ENCODE assay signal across 16 cellular contexts in the genomic region with DNA sequence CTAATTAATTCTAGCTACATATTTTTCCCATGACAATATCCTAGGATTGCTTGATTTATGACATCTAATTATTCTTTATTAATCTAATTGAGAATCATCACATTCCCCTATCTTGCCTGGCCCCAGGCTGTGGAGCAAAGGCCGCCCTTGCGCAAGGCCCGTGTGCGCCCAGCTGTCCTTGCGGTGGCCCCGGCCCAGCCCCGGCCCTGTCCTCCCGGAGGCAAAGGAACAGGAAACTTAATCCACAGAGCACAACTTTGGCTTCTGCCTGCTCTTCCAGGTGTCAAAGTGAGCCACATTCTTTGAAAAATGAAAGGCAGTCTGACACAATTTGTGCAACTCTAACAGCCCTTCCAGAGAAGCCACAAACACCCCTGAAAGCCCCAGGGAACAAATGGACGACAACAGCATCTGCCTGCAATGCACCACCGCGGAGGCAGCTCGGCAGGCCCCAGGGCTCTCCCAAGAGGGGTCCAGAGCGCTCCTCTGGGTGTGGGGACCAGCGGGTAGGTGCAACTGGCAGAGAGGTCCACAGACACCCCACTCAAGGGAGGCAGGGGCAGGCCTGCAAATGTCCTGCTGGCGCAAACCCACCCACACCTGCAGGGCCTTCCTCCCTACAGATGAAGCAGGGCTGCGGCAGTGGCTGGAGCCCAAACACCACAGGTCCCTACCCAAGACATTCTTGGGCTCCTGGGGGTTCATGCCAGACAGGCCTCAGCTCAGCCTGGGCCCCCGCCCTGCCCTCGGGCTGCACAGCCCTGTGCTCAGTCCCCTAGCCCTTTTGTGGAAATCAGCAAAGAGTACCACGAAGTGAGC. TPM values are rescaled to one million over a fixed set of nuclear protein-coding genes. Genes with fewer than 3 reads are reported as not detected.
A peak's percentile ranks its signal among the peaks of the same experiment; 100 is the strongest.
DNase-seq lines count a peak whose midpoint lies in the region; ATAC-seq, FAIRE-seq and TF ChIP-seq lines count a peak whose summit lies in the region.
"Had no signal": no experiment of that assay in that cellular context is flagged by ENCODE, and none has a peak within 500 bp of the region (broad histone marks: within the 10 kb centered on the region; RNA-seq: fewer than 3 reads in every experiment).

No MANE protein-coding gene starts in this region.

- no peak for TF ChIP-seq RAD21 in H1 (IDR thresholded peaks at IDR 0.05 in 1 of 2, conservative IDR thresholded peaks at IDR 0.05 in 1 of 2; ENCODE audit: low read depth in 2 of 2, low read length in 2 of 2)

- no peak overlapping the region for H3K4me2 ChIP-seq in H1 (ENCODE audit: insufficient read depth in 1 of 2, low read depth in 2 of 2, low read length in 2 of 2)

- H3K18ac ChIP-seq in H1 (ENCODE audit: extremely low read depth, low read length): no peak overlapping the region

- no peaks in the 10 kb centered on the region for H3K79me2 ChIP-seq in H1 (ENCODE audit: control insufficient read depth in 1 of 2, insufficient read depth in 2 of 2, low read length in 2 of 2)

- intact Hi-C loops in gastrocnemius medialis (cut with DNase I; ENCODE audit: low total_unique reads): no loop called here

- no peak overlapping the region for H3K27ac ChIP-seq in H1 (ENCODE audit: low read depth, low read length)
- H3K27ac ChIP-seq in gastrocnemius medialis: no peak overlapping the region
- H3K27ac ChIP-seq: esophagus muscularis mucosa, prostate gland had no signal

- peak; percentile 49 to 54 for ATAC-seq in gastrocnemius medialis
- ATAC-seq: stimulated activated naive CD8-positive, alpha-beta T cell treated with anti-CD3 and anti-CD28 coated beads, Interleukin-15, amount 100 ng/mL, for 72 hours; T-cell had no signal

- no peak overlapping the region for H2BK120ac ChIP-seq in H1 (replicated peaks; ENCODE audit: low read depth, low read length)

- no peak overlapping the region for H3K9ac ChIP-seq in H1 (replicated peaks in 1 of 4; ENCODE audit: extremely low read depth in 1 of 4, low read depth in 3 of 4, low read length in 3 of 4)

- H3K9me3 ChIP-seq in H1 (ENCODE audit: insufficient read depth in 2 of 2, low read depth in 1 of 2, low read length in 1 of 2): no peaks in the 10 kb centered on the region; a peak in 1 of 4 replicates
- no peaks in the 10 kb centered on the region for H3K9me3 ChIP-seq in gastrocnemius medialis
- H3K9me3 ChIP-seq: esophagus muscularis mucosa, mucosa of descending colon, prostate gland had no signal

- H4K8ac ChIP-seq in H1 (ENCODE audit: extremely low read depth, insufficient read depth, low read length): peak overlapping the region; percentile 84

- CTCF ChIA-PET in H1 (lab: Charles Lee; ENCODE audit: partially characterized antibody): interaction anchor here (0.6 to 2.8 kb wide), 4 partner anchors 18 to 88 kb away, joined by 3 to 6 read pairs (median 4); no protein-coding TSS in a partner anchor

- no peak overlapping the region for H2AK5ac ChIP-seq in H1 (ENCODE audit: low read depth, low read length)

- TF ChIP-seq POLR2A in H1 (IDR thresholded peaks at IDR 0.05; ENCODE audit: control extremely low read depth in 1 of 2, low read depth in 2 of 2, low read length in 2 of 2): no peak
- no peak for TF ChIP-seq POLR2A in gastrocnemius medialis (IDR thresholded peaks at IDR 0.05)

- peak; percentile 2 for DNase-seq in GM03348 (ENCODE audit: low spot score)
- peak; percentile 72 for DNase-seq in MV-4-11 (lab: John Stamatoyannopoulos, UW)
- peak in 1 of 2 experiments; percentile 47 for DNase-seq in H1 (ENCODE audit: low read depth in 1 of 2, low spot score in 2 of 2)
- no peak for DNase-seq in gastrocnemius medialis
- DNase-seq in G401 (ENCODE audit: low spot score): no peak
- no peak for DNase-seq in activated gamma-delta T cell treated with Interleukin-2 at 50 U/mL for 16 hours
- DNase-seq in islet precursor cell: no peak
- DNase-seq: central memory CD4-positive, alpha-beta T cell; COR-L47; NCI-H1694 treated with DMSO at 0.1 percent for 48 hours; stimulated activated CD4-positive, alpha-beta T cell treated with anti-CD3 and anti-CD28 coated beads, Interleukin-4, amount 100 ng/mL, for 1 hour; stimulated activated naive CD8-positive, alpha-beta T cell treated with anti-CD3 and anti-CD28 coated beads, Interleukin-15, amount 100 ng/mL, for 72 hours had no signal

- H3K27me3 ChIP-seq in H1 (replicated peaks in 1 of 4; ENCODE audit: control insufficient read depth in 3 of 4, extremely low read depth in 1 of 4, insufficient read depth in 3 of 4, low read length in 3 of 4): peaks cover 0 to 2% (median 0%) of the 10 kb centered on the region in 4 experiments; a peak in 1 of 7 replicates
- H3K27me3 ChIP-seq in gastrocnemius medialis: no peaks in the 10 kb centered on the region
- H3K27me3 ChIP-seq: esophagus muscularis mucosa had no signal

- no peak overlapping the region for H2AFZ ChIP-seq in H1 (ENCODE audit: low read length)

- TF ChIP-seq EP300 in H1 (IDR thresholded peaks at IDR 0.05; ENCODE audit: borderline replicate concordance in 1 of 2, low read depth in 2 of 2, low read length in 2 of 2): no peak

- no peak for FAIRE-seq in H1 (lab: Jason Lieb, UNC)

- TF ChIP-seq CTCF in H1 (IDR thresholded peaks at IDR 0.05; ENCODE audit: control extremely low read depth in 1 of 3, insufficient read depth in 1 of 3, low read depth in 1 of 3, low read length in 3 of 3): no peak
- no peak for TF ChIP-seq CTCF in gastrocnemius medialis (IDR thresholded peaks at IDR 0.05 in 4 of 5, conservative IDR thresholded peaks at IDR 0.05 in 1 of 5)

- 89% methylated on average over 19 of the region's 19 CpGs; no CpG with 5 or more reads in 1 of the 2 experiments for WGBS in H1 (ENCODE audit: extremely low coverage in 1 of 2, insufficient coverage in 1 of 2, insufficient read length in 1 of 2, insufficient replicate concordance in 2 of 2, low coverage in 1 of 2, low lambda C conversion rate in 2 of 2, missing lambda C conversion rate in 1 of 2), 2 experiments

- no peaks in the 10 kb centered on the region for H3K79me1 ChIP-seq in H1 (ENCODE audit: low read depth, low read length)

- peaks cover 3 to 10% of the 10 kb centered on the region in 2 experiments for H4K20me1 ChIP-seq in H1 (replicated peaks in 1 of 2; ENCODE audit: control insufficient read depth in 1 of 2, insufficient read depth in 2 of 2, low read length in 2 of 2)

- no peak overlapping the region for H3K23ac ChIP-seq in H1 (ENCODE audit: insufficient read length)

- H3K36me3 ChIP-seq in H1 (ENCODE audit: control insufficient read depth in 2 of 4, insufficient read depth in 4 of 4, low read length in 3 of 4) (no peaks in the 10 kb centered on the region), gastrocnemius medialis (no peaks in the 10 kb centered on the region)
- H3K36me3 ChIP-seq: prostate gland had no signal

- no peak overlapping the region for H3K14ac ChIP-seq in H1 (ENCODE audit: insufficient read length)

- H3K56ac ChIP-seq in H1 (replicated peaks; ENCODE audit: insufficient read length, low read depth, low read length): no peak overlapping the region

- H3K4me1 ChIP-seq in H1 (replicated peaks in 1 of 4; ENCODE audit: control insufficient read depth in 3 of 4, insufficient read depth in 4 of 4, low read length in 3 of 4) (peaks cover 0 to 10% (median 1%) of the 10 kb centered on the region in 4 experiments; a peak in 4 of 7 replicates), gastrocnemius medialis (peaks cover 6 to 11% of the 10 kb centered on the region in 2 donors)
- H3K4me1 ChIP-seq: esophagus muscularis mucosa, prostate gland had no signal

- H2BK5ac ChIP-seq in H1 (ENCODE audit: low read depth, low read length): no peak overlapping the region

- in situ Hi-C loops in gastrocnemius medialis (cut with MboI; ENCODE audit: low sequenced_read_pairs in 4 of 4) (no loop called here), G401 (cut with HindIII; ENCODE audit: low sequenced_read_pairs) (no loop called here)

- H4K5ac ChIP-seq in H1 (ENCODE audit: insufficient read length, low read depth, low read length): no peak overlapping the region

- H2BK12ac ChIP-seq in H1 (ENCODE audit: low read depth, low read length): no peak overlapping the region

- H3K4ac ChIP-seq in H1 (replicated peaks; ENCODE audit: insufficient read length, low read depth, low read length): no peak overlapping the region

- H2BK15ac ChIP-seq in H1 (ENCODE audit: low read length): no peak overlapping the region

- H3K4me3 ChIP-seq in H1 (ENCODE audit: extremely low read depth in 1 of 4, insufficient read depth in 2 of 4, low read depth in 3 of 4, low read length in 4 of 4): no peak overlapping the region
- no peak overlapping the region for H3K4me3 ChIP-seq in gastrocnemius medialis
- H3K4me3 ChIP-seq: esophagus muscularis mucosa, mucosa of descending colon, prostate gland had no signal

- H4K91ac ChIP-seq in H1 (replicated peaks; ENCODE audit: insufficient read length, low read length): no peak overlapping the region

- H2BK20ac ChIP-seq in H1 (ENCODE audit: low read length): no peak overlapping the region

- POLR2A ChIA-PET in H1 (lab: Charles Lee; ENCODE audit: partially characterized antibody): interaction anchor here (0.6 to 0.8 kb wide), 3 partner anchors 8 to 132 kb away, joined by 3 to 5 read pairs (median 3); no protein-coding TSS in a partner anchor

- no peaks in the 10 kb centered on the region for H3K23me2 ChIP-seq in H1 (ENCODE audit: low read depth, low read length)

RNA-seq across cellular contexts. Expression of a gene that starts 30.3 kb away (rescaled TPM):
- total RNA-seq in H1 (2021; fragmentation: NEBNext Ultra II Directional; extraction: Animal tissue kit (Norgen Biotek cat#: 25700)): 14.3 and 15.6 TPM in 2 replicates
- 14.0 and 23.2 TPM in 2 replicates for polyA plus RNA-seq in H1 (2011; rRNA removed)
- 17.3 TPM for polyA plus RNA-seq in H1 (2011; cell fraction: cytosol; rRNA removed)
- polyA plus RNA-seq in H1 (2011; cell fraction: nucleus; rRNA removed): 21.9 TPM
- polyA plus RNA-seq in H1 (2012, experiment 1 of 2): 9.1 to 18.9 TPM (median 16.9 TPM) in 4 replicates
- 14.8 TPM for polyA plus RNA-seq in H1 (2012, experiment 2 of 2)
- polyA plus RNA-seq in H1 (2013, experiment 1 of 2): 5.8 TPM
- 5.3 TPM for polyA plus RNA-seq in H1 (2013, experiment 2 of 2)
- 3.8 and 4.5 TPM in 2 replicates for polyA minus RNA-seq in H1 (2011; rRNA and poly(A)+ RNA removed)
- polyA minus RNA-seq in H1 (2011; cell fraction: cytosol; rRNA and poly(A)+ RNA removed): 6.1 TPM
- 5.6 TPM for polyA minus RNA-seq in H1 (2011; cell fraction: nucleus; rRNA and poly(A)+ RNA removed)
- 1 to 10 TPM; 4.4 to 9.6 (median 6.7) TPM for total RNA-seq in gastrocnemius medialis
- 20.4 TPM in 2 replicates for total RNA-seq in G401 (2014; rRNA removed; shearing (Covaris generic))

RNA-seq across cellular contexts. Expression of a gene that starts 30.3 kb away (rescaled TPM):
- total RNA-seq in H1 (2021; fragmentation: NEBNext Ultra II Directional; extraction: Animal tissue kit (Norgen Biotek cat#: 25700)): 16.1 and 18.8 TPM in 2 replicates
- 11.5 and 15.5 TPM in 2 replicates for polyA plus RNA-seq in H1 (2011; rRNA removed)
- polyA plus RNA-seq in H1 (2011; cell fraction: cytosol; rRNA removed): 9.8 TPM
- polyA plus RNA-seq in H1 (2011; cell fraction: nucleus; rRNA removed): 21.7 TPM
- 9.6 to 13.3 TPM (median 12.3 TPM) in 4 replicates for polyA plus RNA-seq in H1 (2012, experiment 1 of 2)
- polyA plus RNA-seq in H1 (2012, experiment 2 of 2): 9.3 TPM
- 7.9 TPM for polyA plus RNA-seq in H1 (2013, experiment 1 of 2)
- polyA plus RNA-seq in H1 (2013, experiment 2 of 2): 7.7 TPM
- 32.1 and 33.6 TPM in 2 replicates for polyA minus RNA-seq in H1 (2011; rRNA and poly(A)+ RNA removed)
- 10.3 TPM for polyA minus RNA-seq in H1 (2011; cell fraction: cytosol; rRNA and poly(A)+ RNA removed)
- 21.5 TPM for polyA minus RNA-seq in H1 (2011; cell fraction: nucleus; rRNA and poly(A)+ RNA removed)
- total RNA-seq in gastrocnemius medialis: 10 to 100 TPM in 1 of 4 donors, 1 to 10 TPM in 3; 3.5 to 12.8 (median 5.0) TPM
- 4.6 and 11.0 TPM in 2 replicates for total RNA-seq in G401 (2014; rRNA removed; shearing (Covaris generic))

Comparison
In these comparisons a context has a peak if more than half of its experiments do, and no peak if none do; other contexts are left out.
1. DNase-seq: peak in GM03348 (single experiment) and MV-4-11 (single experiment); none in gastrocnemius medialis (0 of 2), G401 (single experiment), activated gamma-delta T cell treated with Interleukin-2 at 50 U/mL for 16 hours (single experiment) and islet precursor cell (single experiment).